8 cellular contexts compared by ENCODE assay signal in the genomic region with DNA sequence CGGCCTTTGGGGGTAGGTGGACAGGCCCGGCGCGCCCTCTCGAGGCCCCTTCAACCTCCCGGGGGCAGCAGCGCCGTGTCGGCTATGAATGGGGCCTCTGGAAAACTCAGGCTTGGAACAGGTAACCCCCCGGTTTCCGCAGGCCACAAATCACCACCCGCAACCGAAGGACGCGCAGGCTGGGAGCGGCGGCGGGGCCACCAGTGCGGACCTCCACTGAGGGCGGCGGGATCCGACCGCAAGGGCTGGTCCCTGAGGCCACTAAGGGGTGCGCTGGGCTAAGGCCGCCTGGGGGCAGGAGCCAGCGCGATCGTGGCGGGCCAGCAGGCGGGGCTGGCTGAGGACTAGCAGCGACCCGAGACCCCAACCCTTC. TPM values are rescaled to one million over a fixed set of nuclear protein-coding genes. Genes with fewer than 3 reads are reported as not detected.
DNase-seq lines count a peak whose midpoint lies in the region; ATAC-seq, FAIRE-seq and TF ChIP-seq lines count a peak whose summit lies in the region.

No MANE protein-coding gene starts in this region.

- H3K36me3 ChIP-seq in GM06990 (ENCODE audit: control insufficient read depth, insufficient read depth, low read length): peaks cover 40% of the 10 kb centered on the region
- peaks cover 59% of the 10 kb centered on the region for H3K36me3 ChIP-seq in HUES6 (ENCODE audit: control insufficient read depth, insufficient read depth, low read length)
- peaks cover 4 to 39% (median 24%) of the 10 kb centered on the region in 3 donors for H3K36me3 ChIP-seq in pancreas

- peak overlapping the region; percentile 98 for H3K9ac ChIP-seq in HUES6 (ENCODE audit: low read length)

- H3K27me3 ChIP-seq in GM06990 (replicated peaks; ENCODE audit: control insufficient read depth, insufficient read depth, low read length): no peaks in the 10 kb centered on the region
- peaks cover 3% of the 10 kb centered on the region; the same call in 1 of the 2 replicates for H3K27me3 ChIP-seq in HUES6 (ENCODE audit: control insufficient read depth, insufficient read depth, low read length)
- no peaks in the 10 kb centered on the region for H3K27me3 ChIP-seq in pancreas

- ATAC-seq in GM21367 (IDR thresholded peaks at IDR 0.05; ENCODE audit: unreplicated experiment) (peak; percentile 7), pancreas (peak; percentile 30 to 68 (median 57))

- intact Hi-C loops in activated T-helper 2 cell treated with anti-CD3 and anti-CD28 coated beads, Interferon-gamma antibody, Interleukin-2, Interleukin-4, amounts not matched to agents 10 μg/mL and 5 μg/mL and 100 μg/mL, durations not matched to agents 14 hours and 24 hours and 36 hours (cut with micrococcal nuclease): loop anchor here (1.0 kb wide), 4 partner anchors 13 to 200 kb away; partner anchors contain the start of genes MIEF1, RPL3, RPS19BP1 and TAB1
- intact Hi-C loops in head of caudate nucleus (cut with DNase I) (loop anchor here (2.0 kb wide), 1 partner anchor 17 kb away; the partner anchor contains the start of gene MIEF1), pancreas (cut with DNase I) (loop anchor here in 1 of 3 donors (10.0 kb wide), 2 partner anchors 205 to 345 kb away; partner anchors contain the start of gene RPL3)

- DNase-seq in GM06990 (ENCODE audit: extremely low read depth, insufficient read length): no peak
- DNase-seq in activated T-helper 2 cell treated with anti-CD3 and anti-CD28 coated beads, Interferon-gamma antibody, Interleukin-2, Interleukin-4, amounts not matched to agents 10 μg/mL and 5 μg/mL and 100 μg/mL, durations not matched to agents 14 hours and 24 hours and 36 hours (ENCODE audit: low spot score): no peak
- peak in 41 of 42 donors; percentile 53 to 86 (median 71) for DNase-seq in head of caudate nucleus
- DNase-seq in pancreas: peak in 3 of 6 donors; percentile 59 to 82 (median 66)
- no peak for DNase-seq in HK-2 (ENCODE audit: unreplicated experiment)
- no peak for DNase-seq in islet precursor cell

- H3K27me3 Mint-ChIP-seq in activated T-helper 2 cell treated with anti-CD3 and anti-CD28 coated beads, Interferon-gamma antibody, Interleukin-2, Interleukin-4, amounts not matched to agents 10 μg/mL and 5 μg/mL and 100 μg/mL, durations not matched to agents 14 hours and 24 hours and 36 hours (ENCODE audit: low read depth): no peaks in the 10 kb centered on the region

- no peaks in the 10 kb centered on the region for H3K9me3 Mint-ChIP-seq in activated T-helper 2 cell treated with anti-CD3 and anti-CD28 coated beads, Interferon-gamma antibody, Interleukin-2, Interleukin-4, amounts not matched to agents 10 μg/mL and 5 μg/mL and 100 μg/mL, durations not matched to agents 14 hours and 24 hours and 36 hours

- H3K4me3 ChIP-seq in GM06990 (replicated peaks; ENCODE audit: low read depth, low read length): peak overlapping the region; percentile 94
- peak overlapping the region; percentile 80 for H3K4me3 ChIP-seq in HUES6 (ENCODE audit: low read depth, low read length)
- peak overlapping the region; percentile 97 to 100 (median 99) for H3K4me3 ChIP-seq in pancreas

- H3K4me1 ChIP-seq in HUES6 (ENCODE audit: control insufficient read depth, insufficient read depth, low read length): peaks cover 11% of the 10 kb centered on the region
- peaks cover 3 to 22% (median 7%) of the 10 kb centered on the region in 3 donors for H3K4me1 ChIP-seq in pancreas

- H3K27ac ChIP-seq in HUES6 (ENCODE audit: low read depth, low read length) (peak overlapping the region; percentile 98), pancreas (peak overlapping the region; percentile 94 to 99 (median 97))

- peak overlapping the region; percentile 96 for H3K4me3 Mint-ChIP-seq in activated T-helper 2 cell treated with anti-CD3 and anti-CD28 coated beads, Interferon-gamma antibody, Interleukin-2, Interleukin-4, amounts not matched to agents 10 μg/mL and 5 μg/mL and 100 μg/mL, durations not matched to agents 14 hours and 24 hours and 36 hours (ENCODE audit: low read depth)

- peak overlapping the region; percentile 98 for H3K27ac Mint-ChIP-seq in activated T-helper 2 cell treated with anti-CD3 and anti-CD28 coated beads, Interferon-gamma antibody, Interleukin-2, Interleukin-4, amounts not matched to agents 10 μg/mL and 5 μg/mL and 100 μg/mL, durations not matched to agents 14 hours and 24 hours and 36 hours

- TF ChIP-seq CTCF in GM06990 (IDR thresholded peaks at IDR 0.05; ENCODE audit: insufficient read depth, low read length, poor library complexity, severe bottlenecking): peak; percentile 44
- no peak for TF ChIP-seq CTCF in pancreas (IDR thresholded peaks at IDR 0.05)

- 0% methylated on average over 29 to 32 of the region's 32 CpGs for WGBS in pancreas, 2 donors

- no peak for FAIRE-seq in pancreas (lab: Jason Lieb, UNC)

- H3K9me3 ChIP-seq in HUES6 (ENCODE audit: control insufficient read depth, insufficient read depth, low read depth, low read length): no peaks in the 10 kb centered on the region
- H3K9me3 ChIP-seq in pancreas: no peaks in the 10 kb centered on the region

- peaks cover 77% of the 10 kb centered on the region for H3K36me3 Mint-ChIP-seq in activated T-helper 2 cell treated with anti-CD3 and anti-CD28 coated beads, Interferon-gamma antibody, Interleukin-2, Interleukin-4, amounts not matched to agents 10 μg/mL and 5 μg/mL and 100 μg/mL, durations not matched to agents 14 hours and 24 hours and 36 hours (ENCODE audit: low read depth)

- peaks cover 45% of the 10 kb centered on the region for H3K4me1 Mint-ChIP-seq in activated T-helper 2 cell treated with anti-CD3 and anti-CD28 coated beads, Interferon-gamma antibody, Interleukin-2, Interleukin-4, amounts not matched to agents 10 μg/mL and 5 μg/mL and 100 μg/mL, durations not matched to agents 14 hours and 24 hours and 36 hours (ENCODE audit: low read depth)

RNA-seq across cellular contexts. Expression of gene ATF4, which starts 0.7 kb away (rescaled TPM):
- total RNA-seq in activated T-helper 2 cell treated with anti-CD3 and anti-CD28 coated beads, Interferon-gamma antibody, Interleukin-2, Interleukin-4, amounts not matched to agents 10 μg/mL and 5 μg/mL and 100 μg/mL, durations not matched to agents 14 hours and 24 hours and 36 hours: 339 and 348 TPM in 2 replicates
- 100 to 1,000 TPM; 155 to 472 (median 217) TPM for total RNA-seq in pancreas
- polyA plus RNA-seq in pancreas: 100 to 1,000 TPM; 418 to 423 TPM

RNA-seq across cellular contexts. Expression of gene RPS19BP1, which starts 12.9 kb away (rescaled TPM):
- total RNA-seq in activated T-helper 2 cell treated with anti-CD3 and anti-CD28 coated beads, Interferon-gamma antibody, Interleukin-2, Interleukin-4, amounts not matched to agents 10 μg/mL and 5 μg/mL and 100 μg/mL, durations not matched to agents 14 hours and 24 hours and 36 hours: 76.9 and 78.4 TPM in 2 replicates
- total RNA-seq in pancreas: 10 to 100 TPM; 25.9 to 50.8 (median 33.7) TPM
- polyA plus RNA-seq in pancreas: 100 to 1,000 TPM; 113 to 117 TPM

RNA-seq across cellular contexts. Expression of gene MIEF1, which starts 17.6 kb away (rescaled TPM):
- 46.9 and 47.5 TPM in 2 replicates for total RNA-seq in activated T-helper 2 cell treated with anti-CD3 and anti-CD28 coated beads, Interferon-gamma antibody, Interleukin-2, Interleukin-4, amounts not matched to agents 10 μg/mL and 5 μg/mL and 100 μg/mL, durations not matched to agents 14 hours and 24 hours and 36 hours
- total RNA-seq in pancreas: 10 to 100 TPM in 5 of 6 donors, 1 to 10 TPM in 1; 8.8 to 15.1 (median 12.7) TPM
- polyA plus RNA-seq in pancreas: 1 to 10 TPM; 6.3 TPM

RNA-seq across cellular contexts. Expression of gene CACNA1I, which starts 50.9 kb away (rescaled TPM):
- 0.09 TPM in 2 replicates for total RNA-seq in activated T-helper 2 cell treated with anti-CD3 and anti-CD28 coated beads, Interferon-gamma antibody, Interleukin-2, Interleukin-4, amounts not matched to agents 10 μg/mL and 5 μg/mL and 100 μg/mL, durations not matched to agents 14 hours and 24 hours and 36 hours
- total RNA-seq in pancreas: under 1 TPM; 0.04 to 0.09 (median 0.06) TPM
- under 1 TPM; 0.15 to 0.21 TPM for polyA plus RNA-seq in pancreas

Comparison
In these comparisons a context has a peak if more than half of its experiments do, and no peak if none do; other contexts are left out.
1. DNase-seq: peak in head of caudate nucleus (41 of 42); none in GM06990 (single experiment), activated T-helper 2 cell treated with anti-CD3 and anti-CD28 coated beads, Interferon-gamma antibody, Interleukin-2, Interleukin-4, amounts not matched to agents 10 μg/mL and 5 μg/mL and 100 μg/mL, durations not matched to agents 14 hours and 24 hours and 36 hours (single experiment), HK-2 (single experiment) and islet precursor cell (single experiment).
2. Peak in every context shown above with its lines, with median percentiles within 50 percentile points of each other: H3K4me3 ChIP-seq.